Comparison of ENCODE assay signal across 27 cellular contexts in genomic region chr12:1834186-1834925, GRCh38. TPM values are rescaled to one million over a fixed set of nuclear protein-coding genes. Genes with fewer than 3 reads are reported as not detected.
DNase-seq lines count a peak whose midpoint lies in the region; ATAC-seq and TF ChIP-seq lines count a peak whose summit lies in the region.
"Had no signal": no experiment of that assay in that cellular context is flagged by ENCODE, and none has a peak within 500 bp of the region (broad histone marks: within the 10 kb centered on the region; RNA-seq: fewer than 3 reads in every experiment).

No MANE protein-coding gene starts in this region.

- no peaks in the 10 kb centered on the region for H4K20me1 ChIP-seq in BLaER1

- peak overlapping the region; percentile 93 for H3K4me2 ChIP-seq in BLaER1

- H3K9me3 ChIP-seq in BLaER1 (no peaks in the 10 kb centered on the region), lower lobe of right lung (no peaks in the 10 kb centered on the region)
- H3K9me3 ChIP-seq: BE2C had no signal

- H3K9ac ChIP-seq in BLaER1, result peak overlapping the region; percentile 87

- TF ChIP-seq CTCF in lower lobe of right lung (IDR thresholded peaks at IDR 0.05), result no peak
- TF ChIP-seq CTCF in GM20000 (IDR thresholded peaks at IDR 0.05; ENCODE audit: extremely low read depth, missing control alignments), result no peak

- H3K4me1 ChIP-seq in BLaER1 (peaks cover 100% of the 10 kb centered on the region), lower lobe of right lung (no peaks in the 10 kb centered on the region)

- H3K27me3 ChIP-seq in BLaER1 (no peaks in the 10 kb centered on the region), lower lobe of right lung (ENCODE audit: low read depth) (peaks cover 50% of the 10 kb centered on the region)
- H3K27me3 ChIP-seq: BE2C had no signal

- ATAC-seq in lower lobe of right lung (no peak), GM21515 (IDR thresholded peaks at IDR 0.05; ENCODE audit: unreplicated experiment) (no peak), GM21825 (IDR thresholded peaks at IDR 0.05; ENCODE audit: unreplicated experiment) (no peak)
- ATAC-seq: PC-3 had no signal

- H3K36me3 ChIP-seq in BLaER1 (peaks cover 29% of the 10 kb centered on the region), lower lobe of right lung (no peaks in the 10 kb centered on the region)
- H3K36me3 ChIP-seq: BE2C had no signal

- H3K27ac ChIP-seq in BLaER1 (peak overlapping the region; percentile 98), angular gyrus (ENCODE audit: low read depth, low read length) (peak overlapping the region; percentile 69), lower lobe of right lung (no peak overlapping the region)
- H3K27ac ChIP-seq: HL-60 had no signal

- H3K4me3 ChIP-seq in BLaER1 (no peak overlapping the region; the same call in 1 of the 2 replicates), lower lobe of right lung (no peak overlapping the region)

- intact Hi-C loops in lower lobe of right lung (cut with DNase I), result no loop called here

- DNase-seq in lower lobe of right lung (peak; percentile 43), retina (peak; percentile 4), GM20000 (ENCODE audit: low spot score) (no peak), DMS153 (lab: John Stamatoyannopoulos, UW) (no peak)
- DNase-seq: 8988T; ACHN; BE2C; CD4-positive, alpha-beta T cell; DMS53; NCI-H1092 treated with DMSO at 0.1 percent for 48 hours; NCI-H1436; NCI-H187; NCI-H2171 treated with DMSO at 0.1 percent for 48 hours; NCI-H345; NCI-H524 treated with DMSO at 0.1 percent for 48 hours; NCI-H774; PC-3; SHP77 had no signal

RNA-seq across cellular contexts. Expression of gene LRTM2, which starts 14.0 kb away (rescaled TPM):
- total RNA-seq in lower lobe of right lung, result not detected
- total RNA-seq: Daoy, G401, PC-3, RPMI7951, SK-MEL-5 had no signal

Comparison
In these comparisons a context has a peak if more than half of its experiments do, and no peak if none do; other contexts are left out.
1. DNase-seq: peak in lower lobe of right lung (single experiment) and retina (single experiment); none in GM20000 (single experiment) and DMS153 (single experiment).